In genomic region chr6:106170030-106170791, GRCh38 we compare ENCODE assay signal across 21 cellular contexts.
"Had no signal": no experiment of that assay in that cellular context is flagged by ENCODE, and none has a peak within 500 bp of the region (broad histone marks: within the 10 kb centered on the region; RNA-seq: fewer than 3 reads in every experiment).

No MANE protein-coding gene starts in this region.

- DNase-seq: activated CD4-positive, alpha-beta T cell treated with anti-CD3 and anti-CD28 coated beads, Interleukin-2, amount 10 ng/mL, durations not matched to agents 24 days and 14 days; activated CD4-positive, CD25-positive, alpha-beta regulatory T cell; activated effector memory CD4-positive, alpha-beta T cell treated with anti-CD3 and anti-CD28 coated beads, Interleukin-2, amount 50 U/mL, for 16 hours; activated T-cell treated with anti-CD3 and anti-CD28 coated beads, Interleukin-2, amount 50 U/mL, for 1 hour; amygdala; body of pancreas; central memory CD4-positive, alpha-beta T cell; foreskin fibroblast; hippocampal formation; left ventricle myocardium inferior; naive thymus-derived CD8-positive, alpha-beta T cell; stimulated activated CD4-positive, alpha-beta T cell treated with anti-CD3 and anti-CD28 coated beads, Interleukin-15, amount 100 ng/mL, for 24 hours; stimulated activated CD4-positive, alpha-beta T cell treated with anti-CD3 and anti-CD28 coated beads, Interleukin-4, amount 100 ng/mL, for 1 hour; stimulated activated naive CD4-positive, alpha-beta T cell treated with Interleukin-2 at 50 U/mL for 16 hours; T-helper 17 cell; upper lobe of left lung had no signal

- H3K27ac Mint-ChIP-seq: activated CD4-positive, alpha-beta T cell treated with anti-CD3 and anti-CD28 coated beads, Interleukin-2, amount 10 ng/mL, durations not matched to agents 24 days and 14 days; activated naive CD4-positive, alpha-beta T cell treated with anti-CD3 and anti-CD28 coated beads, Interleukin-2, amount 50 U/mL, for 24 hours; memory B cell; naive thymus-derived CD8-positive, alpha-beta T cell; T-helper 17 cell had no signal

- ATAC-seq: body of pancreas; naive thymus-derived CD8-positive, alpha-beta T cell; T-helper 17 cell had no signal

- H3K27me3 Mint-ChIP-seq: activated CD4-positive, alpha-beta T cell treated with anti-CD3 and anti-CD28 coated beads, Interleukin-2, amount 10 ng/mL, durations not matched to agents 24 days and 14 days; activated naive CD4-positive, alpha-beta T cell treated with anti-CD3 and anti-CD28 coated beads, Interleukin-2, amount 50 U/mL, for 24 hours; memory B cell; naive thymus-derived CD8-positive, alpha-beta T cell; T-helper 17 cell had no signal

- H3K9me3 Mint-ChIP-seq: activated naive CD4-positive, alpha-beta T cell treated with anti-CD3 and anti-CD28 coated beads, Interleukin-2, amount 50 U/mL, for 24 hours; naive thymus-derived CD8-positive, alpha-beta T cell had no signal

- H3K27me3 ChIP-seq: body of pancreas, upper lobe of left lung had no signal

- H3K9me3 ChIP-seq: body of pancreas, left ventricle myocardium inferior, upper lobe of left lung had no signal

- H3K36me3 Mint-ChIP-seq: activated naive CD4-positive, alpha-beta T cell treated with anti-CD3 and anti-CD28 coated beads, Interleukin-2, amount 50 U/mL, for 24 hours had no signal

- H3K27ac ChIP-seq: body of pancreas, coronary artery, left ventricle myocardium inferior, upper lobe of left lung had no signal

- H3K4me1 ChIP-seq: body of pancreas, left ventricle myocardium inferior, upper lobe of left lung had no signal

- H3K36me3 ChIP-seq: left ventricle myocardium inferior, upper lobe of left lung had no signal

- FAIRE-seq: endothelial cell of umbilical vein, TTC549 had no signal

- H3K4me3 ChIP-seq: body of pancreas, coronary artery, left ventricle myocardium inferior, upper lobe of left lung had no signal

- H3K4me3 Mint-ChIP-seq: activated CD4-positive, alpha-beta T cell treated with anti-CD3 and anti-CD28 coated beads, Interleukin-2, amount 10 ng/mL, durations not matched to agents 24 days and 14 days; activated naive CD4-positive, alpha-beta T cell treated with anti-CD3 and anti-CD28 coated beads, Interleukin-2, amount 50 U/mL, for 24 hours; memory B cell; naive thymus-derived CD8-positive, alpha-beta T cell; T-helper 17 cell had no signal
